ENCODE assay signal across 23 cellular contexts in the genomic region with DNA sequence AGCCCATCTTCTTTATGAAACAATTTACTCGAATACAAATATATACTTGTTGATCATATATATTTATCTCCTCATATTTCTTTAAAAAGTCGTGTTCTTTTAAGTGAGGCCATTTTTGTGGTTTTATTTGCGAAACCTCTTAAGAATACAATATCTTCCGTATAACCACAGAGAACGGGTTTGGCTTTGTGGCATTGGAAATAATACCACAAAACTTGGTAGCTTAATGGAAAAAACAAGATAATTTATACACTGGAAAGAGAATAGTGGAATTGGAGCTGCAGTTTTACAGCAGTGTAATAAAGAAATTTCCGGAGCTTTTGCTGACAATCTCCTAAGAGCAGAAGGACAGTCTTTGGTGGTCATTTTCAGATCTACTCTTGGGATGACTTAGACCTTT. TPM values are rescaled to one million over a fixed set of nuclear protein-coding genes. Genes with fewer than 3 reads are reported as not detected.
DNase-seq lines count a peak whose midpoint lies in the region; ATAC-seq, FAIRE-seq and TF ChIP-seq lines count a peak whose summit lies in the region.
"Had no signal": no experiment of that assay in that cellular context is flagged by ENCODE, and none has a peak within 500 bp of the region (broad histone marks: within the 10 kb centered on the region; RNA-seq: fewer than 3 reads in every experiment).

No MANE protein-coding gene starts in this region.

- no peak for ATAC-seq in psoas muscle
- ATAC-seq in aorta (ENCODE audit: low FRiP score) = no peak
- ATAC-seq: Panc1 had no signal

- H3K4me3 ChIP-seq in AG09309 (ENCODE audit: control insufficient read depth, low read depth, low read length) = no peak overlapping the region
- H3K4me3 ChIP-seq in SK-N-MC = peak overlapping the region; percentile 18; the same call in 1 of the 2 replicates
- H3K4me3 ChIP-seq in psoas muscle = no peak overlapping the region
- no peak overlapping the region for H3K4me3 ChIP-seq in small intestine (ENCODE audit: low read depth in 1 of 2, low read length in 2 of 2)
- no peak overlapping the region for H3K4me3 ChIP-seq in aorta (ENCODE audit: low read length in 2 of 2)
- no peak overlapping the region for H3K4me3 ChIP-seq in WERI-Rb-1 (ENCODE audit: low read depth, low read length)
- H3K4me3 ChIP-seq: BLaER1 treated with 17β-estradiol and CSF1 and Interleukin-3, amounts not matched to agents 10 nM and 100 nM; GM23338; HAP-1 had no signal

- no peak overlapping the region for H3K9ac ChIP-seq in SK-N-MC (ENCODE audit: insufficient read length)
- H3K9ac ChIP-seq: BLaER1 treated with 17β-estradiol and CSF1 and Interleukin-3, amounts not matched to agents 10 nM and 100 nM; SK-N-SH had no signal

- 80 to 83% (median 82%) methylated on average over 6 of the region's 6 CpGs for WGBS in psoas muscle, 3 donors
- WGBS in small intestine, 3 donors = 79 to 85% (median 81%) methylated on average over 6 of the region's 6 CpGs
- 85 to 88% methylated on average over 6 of the region's 6 CpGs for WGBS in aorta, 2 donors

- TF ChIP-seq CTCF in AG09309 (IDR thresholded peaks at IDR 0.05; ENCODE audit: control insufficient read depth, insufficient read depth, low read depth, low read length, missing control alignments) (no peak), psoas muscle (IDR thresholded peaks at IDR 0.05) (no peak), WERI-Rb-1 (IDR thresholded peaks at IDR 0.05; ENCODE audit: low read depth, low read length) (no peak)

- H3K4me1 ChIP-seq in psoas muscle (no peaks in the 10 kb centered on the region), small intestine (ENCODE audit: control insufficient read depth in 2 of 2, insufficient read depth in 1 of 2, low read depth in 1 of 2, low read length in 1 of 2) (no peaks in the 10 kb centered on the region), aorta (ENCODE audit: control insufficient read depth in 1 of 2, insufficient read depth in 2 of 2, low read length in 2 of 2) (no peaks in the 10 kb centered on the region)
- H3K4me1 ChIP-seq: BLaER1 treated with 17β-estradiol and CSF1 and Interleukin-3, amounts not matched to agents 10 nM and 100 nM; HAP-1 had no signal

- H3K27ac ChIP-seq in SK-N-MC (0 out of 2 replicates have a peak overlapping the region, but pooled peaks have one; percentile 4), psoas muscle (no peak overlapping the region), small intestine (ENCODE audit: low read depth in 1 of 2, low read length in 1 of 2) (no peak overlapping the region), aorta (ENCODE audit: low read depth in 1 of 2, low read length in 2 of 2) (no peak overlapping the region), WERI-Rb-1 (no peak overlapping the region)
- H3K27ac ChIP-seq: BLaER1 treated with 17β-estradiol and CSF1 and Interleukin-3, amounts not matched to agents 10 nM and 100 nM had no signal

- FAIRE-seq in small intestine (lab: Jason Lieb, UNC) = no peak
- FAIRE-seq: D721Med had no signal

- intact Hi-C loops in psoas muscle (cut with DNase I) = no loop called here
- intact Hi-C loops in aorta (cut with DNase I) = no loop called here

- DNase-seq in AG09309 (ENCODE audit: low read depth) (peak; percentile 46), M059J (ENCODE audit: low read depth) (peak; percentile 74), SK-N-MC (ENCODE audit: low read depth, low spot score) (no peak), fibroblast of gingiva (ENCODE audit: low read depth) (peak; percentile 73), psoas muscle (no peak), small intestine (no peak), aorta (no peak), WERI-Rb-1 (no peak)
- DNase-seq: AML-193; CD4-positive, alpha-beta T cell; HFFc6; KG1; NCI-H2029; NCI-H446; NCI-H524 treated with DMSO at 0.1 percent for 48 hours; NCI-H774; SIG-M5; SK-N-SH had no signal

- H3K27me3 ChIP-seq in psoas muscle (ENCODE audit: insufficient read depth in 3 of 3, low read length in 2 of 3) = no peaks in the 10 kb centered on the region
- no peaks in the 10 kb centered on the region for H3K27me3 ChIP-seq in small intestine (ENCODE audit: control insufficient read depth in 2 of 2, insufficient read depth in 2 of 2, low read length in 2 of 2)
- H3K27me3 ChIP-seq in aorta (ENCODE audit: control insufficient read depth in 1 of 2, insufficient read depth in 2 of 2, low read length in 1 of 2) = no peaks in the 10 kb centered on the region
- H3K27me3 ChIP-seq in WERI-Rb-1 (ENCODE audit: insufficient read depth, low read depth, severe bottlenecking) = no peaks in the 10 kb centered on the region
- H3K27me3 ChIP-seq: BLaER1 treated with 17β-estradiol and CSF1 and Interleukin-3, amounts not matched to agents 10 nM and 100 nM had no signal

- H3K36me3 ChIP-seq in SK-N-MC (ENCODE audit: insufficient read depth, low read length) (no peaks in the 10 kb centered on the region), psoas muscle (ENCODE audit: insufficient read depth in 1 of 2, low read depth in 1 of 2) (no peaks in the 10 kb centered on the region), small intestine (ENCODE audit: control insufficient read depth in 2 of 2, insufficient read depth in 2 of 2, low read length in 2 of 2) (no peaks in the 10 kb centered on the region), aorta (ENCODE audit: control insufficient read depth in 1 of 2, insufficient read depth in 2 of 2, low read length in 1 of 2) (no peaks in the 10 kb centered on the region), WERI-Rb-1 (no peaks in the 10 kb centered on the region)
- H3K36me3 ChIP-seq: BLaER1 treated with 17β-estradiol and CSF1 and Interleukin-3, amounts not matched to agents 10 nM and 100 nM; HAP-1 had no signal

- no peaks in the 10 kb centered on the region for H3K9me3 ChIP-seq in SK-N-MC (ENCODE audit: low read depth, low read length)
- no peaks in the 10 kb centered on the region for H3K9me3 ChIP-seq in psoas muscle
- H3K9me3 ChIP-seq in small intestine (ENCODE audit: control insufficient read depth, low read depth) = no peaks in the 10 kb centered on the region
- H3K9me3 ChIP-seq in aorta (ENCODE audit: control insufficient read depth, low read length) = no peaks in the 10 kb centered on the region
- no peaks in the 10 kb centered on the region for H3K9me3 ChIP-seq in WERI-Rb-1 (ENCODE audit: severe bottlenecking)
- H3K9me3 ChIP-seq: BLaER1 treated with 17β-estradiol and CSF1 and Interleukin-3, amounts not matched to agents 10 nM and 100 nM; HAP-1; SK-N-SH had no signal

RNA-seq across cellular contexts. Expression of gene PTGFR, which starts 29.4 kb away (rescaled TPM):
- total RNA-seq in M059J (2014; rRNA removed; shearing (Covaris generic)) = 36.2 and 51.0 TPM in 2 replicates
- 1 to 10 TPM in 3 of 4 donors, under 1 TPM in 1; 0.32 to 2.3 (median 1.1) TPM for total RNA-seq in psoas muscle
- polyA plus RNA-seq in psoas muscle = under 1 TPM; 0.13 to 0.95 (median 0.32) TPM
- polyA plus RNA-seq in small intestine = under 1 TPM in 1 of 3 donors, not detected in 2; 0.90 TPM
- total RNA-seq in aorta = 10 to 100 TPM in 1 of 2 donors, 1 to 10 TPM in 1; 3.9 to 44.3 TPM
- polyA plus RNA-seq in aorta = under 1 TPM in 1 of 2 donors, not detected in 1; 0.36 TPM
- total RNA-seq: CD4-positive, alpha-beta T cell had no signal
- polyA plus RNA-seq: GM23338 had no signal

Comparison
In these comparisons a context has a peak if more than half of its experiments do, and no peak if none do; other contexts are left out.
1. DNase-seq: peak in AG09309 (single experiment), M059J (single experiment) and fibroblast of gingiva (single experiment); none in SK-N-MC (single experiment), psoas muscle (0 of 2), small intestine (single experiment), aorta (0 of 2) and WERI-Rb-1 (single experiment).